Comparison of ENCODE assay signal across 17 cellular contexts in the genomic region with DNA sequence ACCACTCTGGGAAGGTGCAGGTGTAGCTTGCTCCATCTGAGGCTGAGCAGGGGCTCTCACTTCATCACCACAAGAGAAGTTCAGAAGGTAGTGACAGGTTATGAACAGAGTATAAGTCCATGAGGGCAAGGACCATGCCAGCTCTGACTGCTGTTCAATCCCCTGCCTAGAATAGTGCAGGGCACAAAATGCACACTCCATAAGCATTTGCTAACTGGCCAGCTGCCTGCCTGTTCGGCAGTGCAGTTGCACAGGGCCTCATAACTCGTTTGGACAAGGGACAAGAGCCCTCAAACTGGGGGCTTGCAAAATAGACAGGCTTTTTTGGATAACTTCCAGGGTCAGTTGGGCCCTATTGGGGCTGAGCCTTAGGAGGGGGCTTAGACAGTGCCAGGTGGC. TPM values are rescaled to one million over a fixed set of nuclear protein-coding genes. Genes with fewer than 3 reads are reported as not detected.
A peak's percentile ranks its signal among the peaks of the same experiment; 100 is the strongest.
DNase-seq lines count a peak whose midpoint lies in the region; ATAC-seq, FAIRE-seq and TF ChIP-seq lines count a peak whose summit lies in the region.
"Had no signal": no experiment of that assay in that cellular context is flagged by ENCODE, and none has a peak within 500 bp of the region (broad histone marks: within the 10 kb centered on the region; RNA-seq: fewer than 3 reads in every experiment).

No MANE protein-coding gene starts in this region.

- no peak for DNase-seq in A549 (ENCODE audit: low read depth in 1 of 2, low spot score in 1 of 2)
- DNase-seq in RWPE2 (ENCODE audit: low spot score): no peak
- no peak for DNase-seq in cerebellar cortex (ENCODE audit: low spot score)
- no peak for DNase-seq in DMS79 (lab: John Stamatoyannopoulos, UW)
- DNase-seq in SK-N-DZ (ENCODE audit: low spot score): no peak
- no peak for DNase-seq in T-helper 2 cell
- DNase-seq: activated CD8-positive, alpha-beta memory T cell treated with anti-CD3 and anti-CD28 coated beads, Interleukin-2, amount 50 U/mL, for 4 hours; DMS53; glutamatergic neuron; Karpas-422; kidney glomerular epithelial cell; NCI-H2029 treated with DMSO at 0.1 percent for 48 hours; right lobe of liver; WERI-Rb-1 had no signal

- POLR2A ChIA-PET in A549 (lab: Yijun Ruan, JAX): interaction anchor here (1.0 kb wide), 1 partner anchor 413 kb away, joined by 3 read pairs; a partner anchor contains a TSS

- no peaks in the 10 kb centered on the region for H3K27me3 ChIP-seq in RWPE2 (ENCODE audit: insufficient read depth, poor library complexity, severe bottlenecking)
- no peaks in the 10 kb centered on the region for H3K27me3 ChIP-seq in gastroesophageal sphincter
- no peaks in the 10 kb centered on the region for H3K27me3 ChIP-seq in skeletal muscle satellite cell (ENCODE audit: control insufficient read depth, insufficient read depth, low read length)
- H3K27me3 ChIP-seq: right lobe of liver had no signal

- TF ChIP-seq EP300 in A549 (IDR thresholded peaks at IDR 0.05): no peak
- TF ChIP-seq EP300 in gastroesophageal sphincter (IDR thresholded peaks at IDR 0.05): no peak

- 43% methylated on average over 2 of the region's 2 CpGs for WGBS in A549 (ENCODE audit: missing lambda C conversion rate)
- WGBS in gastroesophageal sphincter (ENCODE audit: low coverage in 1 of 2), 2 donors: 0% methylated on average over 2 of the region's 2 CpGs; no CpG with 5 or more reads in 1 of the 2 donors

- no peak for TF ChIP-seq RAD21 in A549 (conservative IDR thresholded peaks at IDR 0.05 in 1 of 2, IDR thresholded peaks at IDR 0.05 in 1 of 2)

- H3K4me1 ChIP-seq in A549 (peaks cover 24% of the 10 kb centered on the region), RWPE2 (ENCODE audit: insufficient read depth, poor library complexity, severe bottlenecking) (no peaks in the 10 kb centered on the region), gastroesophageal sphincter (peaks cover 0 to 85% (median 37%) of the 10 kb centered on the region in 3 donors), skeletal muscle satellite cell (ENCODE audit: control insufficient read depth, insufficient read depth, low read length) (peaks cover 70% of the 10 kb centered on the region)

- H3K27ac ChIP-seq in A549: peak overlapping the region; percentile 47 to 74; a peak in 5 of 6 replicates
- H3K27ac ChIP-seq in RWPE2 (ENCODE audit: poor library complexity, severe bottlenecking): no peak overlapping the region
- H3K27ac ChIP-seq in gastroesophageal sphincter: peak overlapping the region in 3 of 4 donors; percentile 47 to 84 (median 80)
- H3K27ac ChIP-seq: WERI-Rb-1 had no signal

- H3K36me3 ChIP-seq in RWPE2 (ENCODE audit: low read depth) (peaks cover 81% of the 10 kb centered on the region), gastroesophageal sphincter (peaks cover 0 to 90% of the 10 kb centered on the region in 2 donors), skeletal muscle satellite cell (ENCODE audit: insufficient read depth, low read length) (peaks cover 97% of the 10 kb centered on the region)
- H3K36me3 ChIP-seq: right lobe of liver had no signal

- peak in 1 of 2 experiments; percentile 38; a peak in 3 of 6 replicates for ATAC-seq in A549
- ATAC-seq in RWPE2 (ENCODE audit: low read depth): peak; percentile 8; the same call in 1 of the 3 replicates
- no peak for ATAC-seq in gastroesophageal sphincter

- H3K4me2 ChIP-seq in A549 (0 out of 3 replicates have a peak overlapping the region, but pooled peaks have one; percentile 14), skeletal muscle satellite cell (ENCODE audit: low read length) (no peak overlapping the region)

- H3K9me3 ChIP-seq in A549 (no peaks in the 10 kb centered on the region), RWPE2 (ENCODE audit: severe bottlenecking) (no peaks in the 10 kb centered on the region), gastroesophageal sphincter (no peaks in the 10 kb centered on the region), skeletal muscle satellite cell (replicated peaks; ENCODE audit: low read length) (no peaks in the 10 kb centered on the region)
- H3K9me3 ChIP-seq: right lobe of liver had no signal

- TF ChIP-seq CTCF in A549 (IDR thresholded peaks at IDR 0.05) (no peak), RWPE2 (IDR thresholded peaks at IDR 0.05; ENCODE audit: poor library complexity, severe bottlenecking) (no peak), gastroesophageal sphincter (IDR thresholded peaks at IDR 0.05) (no peak)

- FAIRE-seq in A549 (lab: Jason Lieb, UNC): no peak

- H3K4me3 ChIP-seq in A549 (no peak overlapping the region), RWPE2 (ENCODE audit: severe bottlenecking) (no peak overlapping the region), gastroesophageal sphincter (no peak overlapping the region), skeletal muscle satellite cell (ENCODE audit: low read length) (no peak overlapping the region)
- H3K4me3 ChIP-seq: right lobe of liver had no signal

- TF ChIP-seq POLR2A in A549 (IDR thresholded peaks at IDR 0.05; ENCODE audit: low read length): no peak
- TF ChIP-seq POLR2A in gastroesophageal sphincter (IDR thresholded peaks at IDR 0.05): no peak

- CTCF ChIA-PET in A549 (lab: Yijun Ruan, JAX): interaction anchor here (0.6 to 4.9 kb wide), 8 partner anchors 10 to 75 kb away, joined by 3 to 60 read pairs (median 6); no protein-coding TSS in a partner anchor

- H3K9ac ChIP-seq in skeletal muscle satellite cell (ENCODE audit: low read depth, low read length): peak overlapping the region; percentile 12

TF ChIP-seq in A549, 52 proteins besides CTCF, POLR2A, EP300 and RAD21:
- TF ChIP-seq HDAC2 (IDR thresholded peaks at IDR 0.05) (no peak), NR3C1 (IDR thresholded peaks at IDR 0.05) (no peak), FOXS1 (CRISPR knock-in tag; IDR thresholded peaks at IDR 0.05) (no peak), CHD2 (IDR thresholded peaks at IDR 0.05; ENCODE audit: low read length, partially characterized antibody) (no peak), ZNF302 (CRISPR knock-in tag; IDR thresholded peaks at IDR 0.05) (no peak), CBX8 (IDR thresholded peaks at IDR 0.05) (no peak)
- TF ChIP-seq, protein P1, sequence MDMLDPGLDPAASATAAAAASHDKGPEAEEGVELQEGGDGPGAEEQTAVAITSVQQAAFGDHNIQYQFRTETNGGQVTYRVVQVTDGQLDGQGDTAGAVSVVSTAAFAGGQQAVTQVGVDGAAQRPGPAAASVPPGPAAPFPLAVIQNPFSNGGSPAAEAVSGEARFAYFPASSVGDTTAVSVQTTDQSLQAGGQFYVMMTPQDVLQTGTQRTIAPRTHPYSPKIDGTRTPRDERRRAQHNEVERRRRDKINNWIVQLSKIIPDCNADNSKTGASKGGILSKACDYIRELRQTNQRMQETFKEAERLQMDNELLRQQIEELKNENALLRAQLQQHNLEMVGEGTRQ (IDR thresholded peaks at IDR 0.05): no peak
- TF ChIP-seq, protein P2, sequence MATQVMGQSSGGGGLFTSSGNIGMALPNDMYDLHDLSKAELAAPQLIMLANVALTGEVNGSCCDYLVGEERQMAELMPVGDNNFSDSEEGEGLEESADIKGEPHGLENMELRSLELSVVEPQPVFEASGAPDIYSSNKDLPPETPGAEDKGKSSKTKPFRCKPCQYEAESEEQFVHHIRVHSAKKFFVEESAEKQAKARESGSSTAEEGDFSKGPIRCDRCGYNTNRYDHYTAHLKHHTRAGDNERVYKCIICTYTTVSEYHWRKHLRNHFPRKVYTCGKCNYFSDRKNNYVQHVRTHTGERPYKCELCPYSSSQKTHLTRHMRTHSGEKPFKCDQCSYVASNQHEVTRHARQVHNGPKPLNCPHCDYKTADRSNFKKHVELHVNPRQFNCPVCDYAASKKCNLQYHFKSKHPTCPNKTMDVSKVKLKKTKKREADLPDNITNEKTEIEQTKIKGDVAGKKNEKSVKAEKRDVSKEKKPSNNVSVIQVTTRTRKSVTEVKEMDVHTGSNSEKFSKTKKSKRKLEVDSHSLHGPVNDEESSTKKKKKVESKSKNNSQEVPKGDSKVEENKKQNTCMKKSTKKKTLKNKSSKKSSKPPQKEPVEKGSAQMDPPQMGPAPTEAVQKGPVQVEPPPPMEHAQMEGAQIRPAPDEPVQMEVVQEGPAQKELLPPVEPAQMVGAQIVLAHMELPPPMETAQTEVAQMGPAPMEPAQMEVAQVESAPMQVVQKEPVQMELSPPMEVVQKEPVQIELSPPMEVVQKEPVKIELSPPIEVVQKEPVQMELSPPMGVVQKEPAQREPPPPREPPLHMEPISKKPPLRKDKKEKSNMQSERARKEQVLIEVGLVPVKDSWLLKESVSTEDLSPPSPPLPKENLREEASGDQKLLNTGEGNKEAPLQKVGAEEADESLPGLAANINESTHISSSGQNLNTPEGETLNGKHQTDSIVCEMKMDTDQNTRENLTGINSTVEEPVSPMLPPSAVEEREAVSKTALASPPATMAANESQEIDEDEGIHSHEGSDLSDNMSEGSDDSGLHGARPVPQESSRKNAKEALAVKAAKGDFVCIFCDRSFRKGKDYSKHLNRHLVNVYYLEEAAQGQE (IDR thresholded peaks at IDR 0.05): no peak

RNA-seq across cellular contexts. Expression of a gene that starts 21.1 kb away (rescaled TPM):
- 23.1 and 33.8 TPM in 2 replicates for polyA plus RNA-seq in A549 (2011; rRNA removed)
- polyA plus RNA-seq in A549 (2012; cell fraction: cytosol; rRNA removed): 27.1 and 30.5 TPM in 2 replicates
- polyA plus RNA-seq in A549 (2012; cell fraction: nucleus; rRNA removed): 27.8 and 33.0 TPM in 2 replicates
- 29.1 to 53.4 TPM (median 45.7 TPM) in 3 replicates for polyA plus RNA-seq in A549 (2017; fragmentation: RNase III; extraction: RNeasy Plus Mini Kit Qiagen cat#74134 plus additional on column Dnase treatment)
- 30.9 and 41.1 TPM in 2 replicates for polyA minus RNA-seq in A549 (2011; rRNA and poly(A)+ RNA removed)
- total RNA-seq in gastroesophageal sphincter: 100 to 1,000 TPM; 194 to 521 (median 352) TPM
- 652 and 1,273 TPM in 2 replicates for total RNA-seq in skeletal muscle satellite cell (2012; rRNA removed)
- polyA plus RNA-seq in SK-N-DZ (2014; cell fraction: cytosol; rRNA removed): 75.7 and 82.2 TPM in 2 replicates
- polyA plus RNA-seq in SK-N-DZ (2014; cell fraction: nucleus; rRNA removed): 29.9 and 30.5 TPM in 2 replicates
- total RNA-seq: natural killer cell treated with Interleukin-12 subunit alpha and Interleukin-12 subunit beta and Interleukin-15 and Interleukin-18, amount 100 ng/mL, for 72 hours had no signal
